In the genomic region with DNA sequence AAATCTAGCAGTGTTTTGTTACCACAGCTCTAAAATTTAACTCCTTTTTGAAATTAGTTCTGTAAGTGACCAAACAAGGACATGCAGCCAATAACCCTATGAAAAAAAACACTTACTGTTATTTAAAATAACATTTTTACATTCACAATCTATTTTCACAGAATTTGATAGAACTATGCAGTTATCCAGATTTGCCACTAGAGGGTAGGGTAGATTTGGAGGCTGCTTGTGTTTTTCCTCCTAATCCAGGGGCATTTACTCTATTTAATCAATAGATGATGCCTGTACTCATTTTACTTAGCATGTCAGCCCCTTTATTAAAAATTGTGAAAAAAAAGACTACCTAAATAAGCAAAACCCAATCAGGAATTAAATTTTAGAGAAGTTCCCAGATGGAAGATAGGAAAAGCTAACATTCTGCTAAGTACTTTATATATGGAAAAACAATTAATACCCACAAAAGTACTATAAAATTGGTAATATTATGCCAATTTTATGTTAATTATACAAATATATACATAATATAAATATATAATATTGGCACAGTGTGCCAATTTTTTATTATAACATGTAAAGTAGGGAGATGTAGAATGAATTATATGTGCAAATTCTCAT, we compare ENCODE assay signal across 9 cellular contexts. TPM values are rescaled to one million over a fixed set of nuclear protein-coding genes. Genes with fewer than 3 reads are reported as not detected.
DNase-seq lines count a peak whose midpoint lies in the region; ATAC-seq, FAIRE-seq and TF ChIP-seq lines count a peak whose summit lies in the region.
"Had no signal": no experiment of that assay in that cellular context is flagged by ENCODE, and none has a peak within 500 bp of the region (broad histone marks: within the 10 kb centered on the region; RNA-seq: fewer than 3 reads in every experiment).

No MANE protein-coding gene starts in this region.

- no peaks in the 10 kb centered on the region for H3K36me3 ChIP-seq in DOHH2 (ENCODE audit: control insufficient read depth, low read length)
- H3K36me3 ChIP-seq in MM.1S (replicated peaks; ENCODE audit: insufficient read depth, low read length) = no peaks in the 10 kb centered on the region
- H3K36me3 ChIP-seq in kidney (ENCODE audit: control insufficient read depth in 1 of 2, insufficient read depth in 2 of 2, low read length in 2 of 2) = no peaks in the 10 kb centered on the region

- no peak for ATAC-seq in GM19023 (IDR thresholded peaks at IDR 0.05; ENCODE audit: unreplicated experiment)
- ATAC-seq in GM21619 (IDR thresholded peaks at IDR 0.05; ENCODE audit: unreplicated experiment) = no peak
- no peak for ATAC-seq in GM21528 (IDR thresholded peaks at IDR 0.05; ENCODE audit: low FRiP score, unreplicated experiment)
- ATAC-seq in HG03378 (IDR thresholded peaks at IDR 0.05; ENCODE audit: unreplicated experiment) = no peak
- ATAC-seq: naive thymus-derived CD8-positive, alpha-beta T cell had no signal

- H3K79me2 ChIP-seq in DOHH2 (ENCODE audit: control insufficient read depth, low read length) (no peaks in the 10 kb centered on the region), MM.1S (ENCODE audit: low read length) (no peaks in the 10 kb centered on the region)

- TF ChIP-seq CTCF in DOHH2 (IDR thresholded peaks at IDR 0.05; ENCODE audit: low read depth, low read length, poor library complexity, severe bottlenecking) (peak; percentile 78), MM.1S (IDR thresholded peaks at IDR 0.05; ENCODE audit: low read length) (peak; percentile 72), kidney (IDR thresholded peaks at IDR 0.05; ENCODE audit: borderline replicate concordance, extremely low read depth, insufficient read depth) (peak; percentile 46)

- H4K20me1 ChIP-seq in DOHH2 (ENCODE audit: control insufficient read depth, insufficient read depth, low read depth, low read length) (no peaks in the 10 kb centered on the region), MM.1S (ENCODE audit: insufficient read depth, low read length) (no peaks in the 10 kb centered on the region)

- peak; percentile 50 for FAIRE-seq in kidney (lab: Jason Lieb, UNC)

- H3K27me3 ChIP-seq in DOHH2 (ENCODE audit: control insufficient read depth, low read length) (no peaks in the 10 kb centered on the region; the same call in 1 of the 2 replicates), MM.1S (replicated peaks; ENCODE audit: insufficient read depth, low read length) (no peaks in the 10 kb centered on the region)

- no peak overlapping the region for H3K4me3 ChIP-seq in DOHH2 (ENCODE audit: low read length)
- no peak overlapping the region for H3K4me3 ChIP-seq in MM.1S (ENCODE audit: low read length)
- no peak overlapping the region for H3K4me3 ChIP-seq in kidney (ENCODE audit: low read length in 2 of 2)

- H3K4me1 ChIP-seq in DOHH2 (ENCODE audit: control insufficient read depth, low read length) (no peaks in the 10 kb centered on the region), MM.1S (ENCODE audit: low read length) (no peaks in the 10 kb centered on the region), kidney (ENCODE audit: control insufficient read depth in 1 of 2, insufficient read depth in 1 of 2, low read depth in 1 of 2, low read length in 2 of 2) (no peaks in the 10 kb centered on the region)

- no peaks in the 10 kb centered on the region for H3F3A ChIP-seq in DOHH2 (ENCODE audit: control insufficient read depth, insufficient read depth)
- no peaks in the 10 kb centered on the region for H3F3A ChIP-seq in MM.1S (ENCODE audit: insufficient read depth, low read length)

- intact Hi-C loops in kidney (cut with DNase I) = no loop called here

- H3K4me2 ChIP-seq in DOHH2 (ENCODE audit: low read length) = no peak overlapping the region
- no peak overlapping the region for H3K4me2 ChIP-seq in MM.1S (ENCODE audit: low read depth, low read length)

- H3K27ac ChIP-seq in DOHH2 (ENCODE audit: low read depth, low read length) (no peak overlapping the region), MM.1S (ENCODE audit: low read length) (no peak overlapping the region), kidney (ENCODE audit: low read depth in 2 of 2, low read length in 2 of 2) (no peak overlapping the region)

- H3K9ac ChIP-seq in MM.1S (ENCODE audit: low read length) = no peak overlapping the region
- H3K9ac ChIP-seq in kidney (ENCODE audit: low read length in 2 of 2) = no peak overlapping the region

- H3K9me2 ChIP-seq in DOHH2 (replicated peaks; ENCODE audit: control insufficient read depth, low read length) (no peaks in the 10 kb centered on the region), MM.1S (replicated peaks; ENCODE audit: insufficient read depth, low read length) (no peaks in the 10 kb centered on the region)

- H2AFZ ChIP-seq in MM.1S (ENCODE audit: low read length) = no peak overlapping the region

- DNase-seq in MM.1S (peak; percentile 26), amniotic stem cell (lab: John Stamatoyannopoulos, UW) (peak; percentile 11), kidney (no peak)

- H3K9me3 ChIP-seq in DOHH2 (ENCODE audit: control insufficient read depth, insufficient read depth, low read length) (no peaks in the 10 kb centered on the region), MM.1S (replicated peaks; ENCODE audit: insufficient read depth, low read length) (no peaks in the 10 kb centered on the region), kidney (ENCODE audit: control insufficient read depth in 1 of 2, low read length in 2 of 2) (no peaks in the 10 kb centered on the region)

RNA-seq across cellular contexts. Expression of gene LIPK, which starts 18.1 kb away (rescaled TPM):
- not detected for total RNA-seq in kidney
- polyA plus RNA-seq in kidney (ENCODE audit: insufficient read depth, low read depth, low replicate concordance) = not detected
- total RNA-seq: naive thymus-derived CD8-positive, alpha-beta T cell had no signal
- polyA plus RNA-seq: naive thymus-derived CD8-positive, alpha-beta T cell had no signal

RNA-seq across cellular contexts. Expression of gene LIPF, which starts 23.7 kb away (rescaled TPM):
- total RNA-seq in kidney = not detected
- polyA plus RNA-seq in kidney (ENCODE audit: insufficient read depth, low read depth, low replicate concordance) = not detected
- total RNA-seq: naive thymus-derived CD8-positive, alpha-beta T cell had no signal
- polyA plus RNA-seq: naive thymus-derived CD8-positive, alpha-beta T cell had no signal
